Comparison of ENCODE assay signal across 8 cellular contexts in genomic region chr10:22253578-22253882, GRCh38. TPM values are rescaled to one million over a fixed set of nuclear protein-coding genes. Genes with fewer than 3 reads are reported as not detected.
DNase-seq lines count a peak whose midpoint lies in the region; ATAC-seq, FAIRE-seq and TF ChIP-seq lines count a peak whose summit lies in the region.

No MANE protein-coding gene starts in this region.

- no peak for FAIRE-seq in bronchial epithelial cell (lab: Jason Lieb, UNC)

- no peaks in the 10 kb centered on the region for H3K9me3 Mint-ChIP-seq in stimulated activated memory B cell treated with anti-CD40 and anti-IgM and Interleukin-4, amounts not matched to agents 10 μg/mL and 1 μg/mL and 100 μg/mL, for 72 hours

- H3K9me3 ChIP-seq in left lung (no peaks in the 10 kb centered on the region), MM.1S (replicated peaks; ENCODE audit: insufficient read depth, low read length) (no peaks in the 10 kb centered on the region; the same call in 1 of the 2 replicates)

- intact Hi-C loops in left lung (cut with DNase I), result loop anchor here in 1 of 2 donors (10.0 kb wide), 1 partner anchor 71 kb away; the partner anchor contains the start of gene BMI1

- no peaks in the 10 kb centered on the region for H3K27me3 ChIP-seq in bronchial epithelial cell (ENCODE audit: control insufficient read depth, insufficient read depth, low read length)
- peaks cover 10 to 45% of the 10 kb centered on the region in 2 donors for H3K27me3 ChIP-seq in left lung
- no peaks in the 10 kb centered on the region for H3K27me3 ChIP-seq in MM.1S (replicated peaks; ENCODE audit: insufficient read depth, low read length)

- no peaks in the 10 kb centered on the region for H4K20me1 ChIP-seq in MM.1S (ENCODE audit: insufficient read depth, low read length)

- H3K4me1 Mint-ChIP-seq in stimulated activated memory B cell treated with anti-CD40 and anti-IgM and Interleukin-4, amounts not matched to agents 10 μg/mL and 1 μg/mL and 100 μg/mL, for 72 hours, result peaks cover 7% of the 10 kb centered on the region

- no peak for TF ChIP-seq CTCF in bronchial epithelial cell (IDR thresholded peaks at IDR 0.05; ENCODE audit: insufficient read depth, low read length, severe bottlenecking)
- TF ChIP-seq CTCF in left lung (IDR thresholded peaks at IDR 0.05), result no peak
- no peak for TF ChIP-seq CTCF in MM.1S (IDR thresholded peaks at IDR 0.05; ENCODE audit: low read length)

- H3K4me1 ChIP-seq in left lung (peaks cover 0 to 24% of the 10 kb centered on the region in 2 donors), MM.1S (ENCODE audit: low read length) (no peaks in the 10 kb centered on the region)

- peak overlapping the region; percentile 99 for H3K27ac Mint-ChIP-seq in stimulated activated memory B cell treated with anti-CD40 and anti-IgM and Interleukin-4, amounts not matched to agents 10 μg/mL and 1 μg/mL and 100 μg/mL, for 72 hours

- no peaks in the 10 kb centered on the region for H3K36me3 ChIP-seq in bronchial epithelial cell (ENCODE audit: control insufficient read depth, insufficient read depth, low read length)
- no peaks in the 10 kb centered on the region for H3K36me3 ChIP-seq in left lung
- H3K36me3 ChIP-seq in MM.1S (replicated peaks; ENCODE audit: insufficient read depth, low read length), result no peaks in the 10 kb centered on the region

- H3K9me2 ChIP-seq in MM.1S (replicated peaks; ENCODE audit: insufficient read depth, low read length), result no peaks in the 10 kb centered on the region

- ATAC-seq in left lung (peak; percentile 29), GM18867 (IDR thresholded peaks at IDR 0.05; ENCODE audit: unreplicated experiment) (no peak), GM18909 (IDR thresholded peaks at IDR 0.05; ENCODE audit: poor library complexity, unreplicated experiment) (no peak)
- no peak for ATAC-seq in stimulated activated memory B cell treated with anti-CD40 and anti-IgM and Interleukin-4, amounts not matched to agents 10 μg/mL and 1 μg/mL and 100 μg/mL, for 72 hours

- H2AFZ ChIP-seq in MM.1S (ENCODE audit: low read length), result no peak overlapping the region

- no peak overlapping the region for H3K9ac ChIP-seq in MM.1S (ENCODE audit: low read length)

- no peaks in the 10 kb centered on the region for H3K36me3 Mint-ChIP-seq in stimulated activated memory B cell treated with anti-CD40 and anti-IgM and Interleukin-4, amounts not matched to agents 10 μg/mL and 1 μg/mL and 100 μg/mL, for 72 hours

- H3K4me2 ChIP-seq in MM.1S (ENCODE audit: low read depth, low read length), result no peak overlapping the region

- no peaks in the 10 kb centered on the region for H3K79me2 ChIP-seq in MM.1S (ENCODE audit: low read length)

- H3K27ac ChIP-seq in left lung (peak overlapping the region; percentile 94 to 95), MM.1S (ENCODE audit: low read length) (no peak overlapping the region)

- peaks cover 15% of the 10 kb centered on the region for H3F3A ChIP-seq in MM.1S (ENCODE audit: insufficient read depth, low read length)

- DNase-seq in T-helper 22 cell (ENCODE audit: low read depth) (peak; percentile 31), bronchial epithelial cell (ENCODE audit: low read depth) (no peak), left lung (peak; percentile 56 to 89), MM.1S (no peak), NCI-H1930 (lab: John Stamatoyannopoulos, UW) (no peak)

- peak overlapping the region; percentile 88 for H3K4me3 Mint-ChIP-seq in stimulated activated memory B cell treated with anti-CD40 and anti-IgM and Interleukin-4, amounts not matched to agents 10 μg/mL and 1 μg/mL and 100 μg/mL, for 72 hours

- H3K4me3 ChIP-seq in bronchial epithelial cell (ENCODE audit: low read depth, low read length), result peak overlapping the region; percentile 63
- H3K4me3 ChIP-seq in left lung, result peak overlapping the region; percentile 60 to 79
- no peak overlapping the region for H3K4me3 ChIP-seq in MM.1S (ENCODE audit: low read length)

- no peaks in the 10 kb centered on the region for H3K27me3 Mint-ChIP-seq in stimulated activated memory B cell treated with anti-CD40 and anti-IgM and Interleukin-4, amounts not matched to agents 10 μg/mL and 1 μg/mL and 100 μg/mL, for 72 hours

RNA-seq across cellular contexts. Expression of gene EBLN1, which starts 35.7 kb away (rescaled TPM):
- total RNA-seq in bronchial epithelial cell (not detected in 2 replicates), left lung (not detected)

Comparison
In these comparisons a context has a peak if more than half of its experiments do, and no peak if none do; other contexts are left out.
1. DNase-seq: peak in T-helper 22 cell (single experiment) and left lung (2 of 2); none in bronchial epithelial cell (single experiment), MM.1S (single experiment) and NCI-H1930 (0 of 2).